In the genomic region with DNA sequence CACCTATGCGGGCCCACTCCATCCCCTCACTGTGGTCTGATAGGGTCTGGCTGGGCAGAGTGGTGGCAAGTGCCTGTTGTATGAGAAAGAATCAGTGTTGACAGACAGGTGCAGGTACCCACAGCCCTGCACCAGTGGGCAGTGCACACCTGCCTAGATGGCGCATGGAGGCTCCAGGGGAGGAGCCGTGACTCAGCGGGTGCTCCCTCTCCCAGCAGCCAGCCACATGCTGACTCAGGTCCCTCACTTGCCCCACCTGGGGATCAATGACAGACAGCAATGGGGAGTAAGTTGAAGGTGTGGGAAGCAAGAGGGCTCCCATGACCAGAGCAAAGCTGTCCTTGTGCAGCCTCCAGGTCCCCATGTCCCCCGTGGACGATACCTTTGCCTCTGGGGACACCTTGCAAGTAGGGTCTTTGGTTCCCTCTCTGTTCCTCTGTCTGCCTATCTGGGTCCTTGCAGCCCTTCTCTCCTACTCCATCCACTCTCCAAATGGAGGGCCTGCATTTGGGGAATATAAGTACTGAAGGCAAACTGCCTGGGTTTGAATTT, we compare ENCODE assay signal across 7 cellular contexts. TPM values are rescaled to one million over a fixed set of nuclear protein-coding genes. Genes with fewer than 3 reads are reported as not detected.
"Had no signal": no experiment of that assay in that cellular context is flagged by ENCODE, and none has a peak within 500 bp of the region (broad histone marks: within the 10 kb centered on the region; RNA-seq: fewer than 3 reads in every experiment).

No MANE protein-coding gene starts in this region.

RNA-seq across cellular contexts. Expression of a gene that starts 24.6 kb away (rescaled TPM):
- total RNA-seq: kidney epithelial cell, myocyte, neural crest cell, osteocyte, pulmonary artery endothelial cell, skeletal muscle tissue, uterus had no signal
